In genomic region chr2:21291281-21291825, GRCh38 we compare ENCODE assay signal across 15 cellular contexts.
DNase-seq lines count a peak whose midpoint lies in the region; ATAC-seq and TF ChIP-seq lines count a peak whose summit lies in the region.
"Had no signal": no experiment of that assay in that cellular context is flagged by ENCODE, and none has a peak within 500 bp of the region (broad histone marks: within the 10 kb centered on the region; RNA-seq: fewer than 3 reads in every experiment).

No MANE protein-coding gene starts in this region.

- DNase-seq in DMS153 (lab: John Stamatoyannopoulos, UW) (peak; percentile 57), DMS153 treated with DMSO at 0.1 percent for 48 hours (lab: John Stamatoyannopoulos, UW; ENCODE audit: unreplicated experiment) (no peak), IMR-90 (peak; percentile 7), kidney tubule cell (ENCODE audit: low spot score) (peak; percentile 10), retinal pigment epithelial cell (ENCODE audit: low read depth) (peak; percentile 79), heart left ventricle (no peak)
- DNase-seq: CD8-positive, alpha-beta T cell; COR-L47; DMS79; EL; GM23248 had no signal

- no peak overlapping the region for H3K9ac ChIP-seq in IMR-90 (ENCODE audit: low read depth, low read length)
- H3K9ac ChIP-seq: GM23248 had no signal

- H3K79me1 ChIP-seq in IMR-90 (ENCODE audit: low read depth in 1 of 2, low read length in 2 of 2): no peaks in the 10 kb centered on the region

- no TSS peak for BruUV-seq in IMR-90 (replicated peaks; lab: Mats Ljungman, UMichigan)

- dilution Hi-C loops in IMR-90 (cut with HindIII; ENCODE audit: low sequenced_read_pairs, unreplicated experiment): no loop called here

- H3K4me1 ChIP-seq in IMR-90 (ENCODE audit: control insufficient read depth, insufficient read depth, low read length) (no peaks in the 10 kb centered on the region), heart left ventricle (peaks cover 0 to 25% (median 7%) of the 10 kb centered on the region in 12 donors)

- H2AK9ac ChIP-seq in IMR-90 (replicated peaks; ENCODE audit: low read depth, low read length, poor library complexity): no peak overlapping the region

- no peak overlapping the region for H4K8ac ChIP-seq in IMR-90 (ENCODE audit: low read depth in 2 of 2, low read length in 2 of 2)

- no peak overlapping the region for H2AK5ac ChIP-seq in IMR-90 (ENCODE audit: low read depth, low read length)

- H3K9me3 ChIP-seq in IMR-90 (ENCODE audit: control insufficient read depth, insufficient read depth, low read length) (no peaks in the 10 kb centered on the region; the same call in 1 of the 2 replicates), heart left ventricle (no peaks in the 10 kb centered on the region)

- H2BK20ac ChIP-seq in IMR-90 (ENCODE audit: low read depth, low read length): no peak overlapping the region

- no peak overlapping the region for H3K4ac ChIP-seq in IMR-90 (ENCODE audit: low read depth, low read length)

- no peak overlapping the region for H3K4me3 ChIP-seq in IMR-90 (ENCODE audit: insufficient read depth, low read depth, low read length)
- no peak overlapping the region for H3K4me3 ChIP-seq in retinal pigment epithelial cell (ENCODE audit: low read length)
- H3K4me3 ChIP-seq in heart left ventricle: no peak overlapping the region
- H3K4me3 ChIP-seq: GM23248 had no signal

- H2BK5ac ChIP-seq in IMR-90 (ENCODE audit: low read depth, low read length, poor library complexity, severe bottlenecking): no peak overlapping the region

- H3K27ac ChIP-seq in IMR-90 (ENCODE audit: insufficient read depth, low read length) (no peak overlapping the region), heart left ventricle (peak overlapping the region in 2 of 12 donors; percentile 29 to 67)
- H3K27ac ChIP-seq: 22Rv1, GM23248 had no signal

- H3K23ac ChIP-seq in IMR-90 (ENCODE audit: low read depth, low read length): no peak overlapping the region

- no peak overlapping the region for H3K14ac ChIP-seq in IMR-90 (replicated peaks; ENCODE audit: low read depth, low read length)

- H2AFZ ChIP-seq in IMR-90 (replicated peaks; ENCODE audit: low read length, poor library complexity): no peak overlapping the region
- H2AFZ ChIP-seq: GM23248 had no signal

- H4K20me1 ChIP-seq in IMR-90 (ENCODE audit: insufficient read depth, low read length): no peaks in the 10 kb centered on the region

- POLR2A ChIA-PET in IMR-90 (lab: Charles Lee; ENCODE audit: unreplicated experiment): no interaction called here

- H3K36me3 ChIP-seq in IMR-90 (ENCODE audit: control insufficient read depth, insufficient read depth, low read length) (no peaks in the 10 kb centered on the region), heart left ventricle (no peaks in the 10 kb centered on the region)

- ATAC-seq in IMR-90 (ENCODE audit: low read depth) (no peak), heart left ventricle (no peak), HG02938 (IDR thresholded peaks at IDR 0.05; ENCODE audit: unreplicated experiment) (no peak), HG02678 (IDR thresholded peaks at IDR 0.05; ENCODE audit: unreplicated experiment) (no peak)
- ATAC-seq: CD8-positive, alpha-beta T cell; HCT116 had no signal

- H4K5ac ChIP-seq in IMR-90 (ENCODE audit: low read depth, low read length): no peak overlapping the region

- 50% methylated on average over 1 of the region's 1 CpG; no CpG with 5 or more reads in 1 of the 2 experiments for WGBS in IMR-90 (ENCODE audit: extremely low coverage in 2 of 2, insufficient read length in 1 of 2), 2 experiments
- WGBS in heart left ventricle, 4 donors: 81 to 100% (median 83%) methylated on average over 1 of the region's 1 CpG

- intact Hi-C loops in IMR-90 (cut with micrococcal nuclease) (no loop called here), heart left ventricle (cut with DNase I) (no loop called here)

- H3K56ac ChIP-seq in IMR-90 (ENCODE audit: extremely low read depth, insufficient read depth, low read length): no peak overlapping the region

- in situ Hi-C loops in IMR-90 (cut with MboI; ENCODE audit: low sequenced_read_pairs): no loop called here

- no peak for TF ChIP-seq RAD21 in IMR-90 (IDR thresholded peaks at IDR 0.05; ENCODE audit: low read length)

- H3K27me3 ChIP-seq in IMR-90 (ENCODE audit: control insufficient read depth, insufficient read depth, low read length) (no peaks in the 10 kb centered on the region), heart left ventricle (peaks cover 0 to 3% (median 0%) of the 10 kb centered on the region in 9 donors)

- no peak overlapping the region for H4K91ac ChIP-seq in IMR-90 (ENCODE audit: insufficient read depth, low read depth, low read length)

- no peak overlapping the region for H3K4me2 ChIP-seq in IMR-90 (ENCODE audit: low read depth, low read length)

- TF ChIP-seq POLR2A in IMR-90 (IDR thresholded peaks at IDR 0.05; ENCODE audit: low read depth, low read length): no peak
- no peak for TF ChIP-seq POLR2A in heart left ventricle (IDR thresholded peaks at IDR 0.05)

- CTCF ChIA-PET in IMR-90 (lab: Yijun Ruan, JAX): no interaction called here

- no peak overlapping the region for H3K18ac ChIP-seq in IMR-90 (ENCODE audit: low read depth, low read length)

- no peak for TF ChIP-seq CTCF in IMR-90 (conservative IDR thresholded peaks at IDR 0.05; ENCODE audit: low read depth, low read length)
- TF ChIP-seq CTCF in retinal pigment epithelial cell (conservative IDR thresholded peaks at IDR 0.05; ENCODE audit: low read depth, low read length): no peak
- no peak for TF ChIP-seq CTCF in heart left ventricle (IDR thresholded peaks at IDR 0.05)

- H2BK120ac ChIP-seq in IMR-90 (ENCODE audit: low read depth, low read length): no peak overlapping the region

- H3K9me1 ChIP-seq in IMR-90 (ENCODE audit: insufficient read depth, low read length): no peaks in the 10 kb centered on the region

- H2BK15ac ChIP-seq in IMR-90 (ENCODE audit: low read depth, low read length): no peak overlapping the region

TF ChIP-seq in IMR-90, 13 proteins besides CTCF, POLR2A, EP300 and RAD21:
- TF ChIP-seq NFE2L2 (IDR thresholded peaks at IDR 0.05; ENCODE audit: low read depth, low read length) (no peak), ELK1 (IDR thresholded peaks at IDR 0.05; ENCODE audit: borderline replicate concordance, low read depth, low read length) (no peak), CEBPB (IDR thresholded peaks at IDR 0.05; ENCODE audit: low read depth, low read length) (no peak), MAFK (IDR thresholded peaks at IDR 0.05; ENCODE audit: low read depth, low read length) (no peak), MAZ (IDR thresholded peaks at IDR 0.05; ENCODE audit: borderline replicate concordance, low read depth, low read length) (no peak), USF2 (IDR thresholded peaks at IDR 0.05; ENCODE audit: low read depth, low read length) (no peak)
TF ChIP-seq in IMR-90: peak in this region for 0.

Comparison
In these comparisons a context has a peak if more than half of its experiments do, and no peak if none do; other contexts are left out.
1. DNase-seq: peak in DMS153 (single experiment), IMR-90 (single experiment), kidney tubule cell (single experiment) and retinal pigment epithelial cell (single experiment); none in DMS153 treated with DMSO at 0.1 percent for 48 hours (single experiment) and heart left ventricle (0 of 5).